Comparison of ENCODE assay signal across 1 cellular context in the genomic region with DNA sequence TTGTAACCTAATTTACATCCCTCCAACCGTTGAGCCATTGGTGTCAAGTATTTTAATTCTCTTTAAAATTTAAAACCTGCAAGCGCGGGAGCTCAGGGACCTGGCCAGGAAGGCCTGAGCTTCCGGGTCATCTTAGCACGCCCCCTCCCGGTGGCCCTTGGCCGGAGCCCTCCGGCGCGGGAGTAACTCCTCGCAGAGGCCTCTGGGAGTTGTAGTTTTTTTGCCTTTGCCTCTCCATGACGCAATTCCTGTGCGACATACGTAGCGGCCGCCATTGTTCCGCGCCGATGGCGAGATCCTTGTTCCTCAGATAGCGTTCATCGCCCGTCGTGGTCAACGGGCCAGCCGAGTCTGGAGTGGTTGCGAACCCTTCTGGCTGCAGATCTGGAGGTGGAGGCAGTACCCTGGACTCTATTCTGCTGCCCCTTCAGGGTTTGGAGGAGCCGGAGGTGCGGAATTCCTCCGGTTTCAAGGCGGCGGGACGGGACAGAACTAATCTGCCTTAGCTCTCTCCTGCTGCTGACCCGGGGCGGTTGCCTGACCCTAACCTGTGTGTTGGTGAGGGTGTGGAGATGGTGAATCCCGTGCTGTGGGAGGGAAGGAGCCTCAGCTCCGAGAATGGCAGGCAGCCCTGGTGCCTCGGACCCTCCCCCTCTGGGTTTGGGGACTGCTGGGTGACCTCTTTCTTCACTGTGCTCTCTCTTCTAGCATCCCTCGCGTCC.
TF ChIP-seq lines count a peak whose summit lies in the region.

TSS of gene ZNF268 (plus strand) at position 258 of the 722 bp plus-strand sequence. CDS start 503 bp downstream, outside the sequence.

TF ChIP-seq in HepG2, 621 proteins besides CTCF, POLR2A, EP300 and RAD21 (continued from another document and continues in another):
- TF ChIP-seq ZBTB38 (CRISPR knock-in tag; IDR thresholded peaks at IDR 0.05): peak; percentile 54; the same call in 1 of the 2 replicates
- no peak for TF ChIP-seq ZBTB7B (CRISPR knock-in tag; IDR thresholded peaks at IDR 0.05)
- TF ChIP-seq STAG1 (CRISPR knock-in tag; IDR thresholded peaks at IDR 0.05): peak; percentile 65
- TF ChIP-seq ZNF703 (CRISPR knock-in tag; IDR thresholded peaks at IDR 0.05; ENCODE audit: borderline replicate concordance): no peak
- TF ChIP-seq PTBP1 (IDR thresholded peaks at IDR 0.05; ENCODE audit: low read depth, low read length, poor library complexity, severe bottlenecking): no peak
- TF ChIP-seq ZFX (CRISPR knock-in tag; IDR thresholded peaks at IDR 0.05; ENCODE audit: low read depth): peak; percentile 80
- no peak for TF ChIP-seq ZFP37 (CRISPR knock-in tag; IDR thresholded peaks at IDR 0.05; ENCODE audit: borderline replicate concordance)
- peak; percentile 19; the same call in 1 of the 2 replicates for TF ChIP-seq ZNF607 (CRISPR knock-in tag; IDR thresholded peaks at IDR 0.05; ENCODE audit: borderline replicate concordance)
- no peak for TF ChIP-seq ZNF264 (CRISPR knock-in tag; IDR thresholded peaks at IDR 0.05)
- 0 out of 2 replicates have a peak, but pooled peaks have one; percentile 11 for TF ChIP-seq ZNF550 (CRISPR knock-in tag; IDR thresholded peaks at IDR 0.05; ENCODE audit: borderline replicate concordance)
- no peak for TF ChIP-seq SMARCE1 (IDR thresholded peaks at IDR 0.05; ENCODE audit: borderline replicate concordance)
- TF ChIP-seq, protein P1, sequence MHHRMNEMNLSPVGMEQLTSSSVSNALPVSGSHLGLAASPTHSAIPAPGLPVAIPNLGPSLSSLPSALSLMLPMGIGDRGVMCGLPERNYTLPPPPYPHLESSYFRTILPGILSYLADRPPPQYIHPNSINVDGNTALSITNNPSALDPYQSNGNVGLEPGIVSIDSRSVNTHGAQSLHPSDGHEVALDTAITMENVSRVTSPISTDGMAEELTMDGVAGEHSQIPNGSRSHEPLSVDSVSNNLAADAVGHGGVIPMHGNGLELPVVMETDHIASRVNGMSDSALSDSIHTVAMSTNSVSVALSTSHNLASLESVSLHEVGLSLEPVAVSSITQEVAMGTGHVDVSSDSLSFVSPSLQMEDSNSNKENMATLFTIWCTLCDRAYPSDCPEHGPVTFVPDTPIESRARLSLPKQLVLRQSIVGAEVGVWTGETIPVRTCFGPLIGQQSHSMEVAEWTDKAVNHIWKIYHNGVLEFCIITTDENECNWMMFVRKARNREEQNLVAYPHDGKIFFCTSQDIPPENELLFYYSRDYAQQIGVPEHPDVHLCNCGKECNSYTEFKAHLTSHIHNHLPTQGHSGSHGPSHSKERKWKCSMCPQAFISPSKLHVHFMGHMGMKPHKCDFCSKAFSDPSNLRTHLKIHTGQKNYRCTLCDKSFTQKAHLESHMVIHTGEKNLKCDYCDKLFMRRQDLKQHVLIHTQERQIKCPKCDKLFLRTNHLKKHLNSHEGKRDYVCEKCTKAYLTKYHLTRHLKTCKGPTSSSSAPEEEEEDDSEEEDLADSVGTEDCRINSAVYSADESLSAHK (CRISPR knock-in tag; IDR thresholded peaks at IDR 0.05; ENCODE audit: borderline replicate concordance): no peak
- TF ChIP-seq, protein P2, sequence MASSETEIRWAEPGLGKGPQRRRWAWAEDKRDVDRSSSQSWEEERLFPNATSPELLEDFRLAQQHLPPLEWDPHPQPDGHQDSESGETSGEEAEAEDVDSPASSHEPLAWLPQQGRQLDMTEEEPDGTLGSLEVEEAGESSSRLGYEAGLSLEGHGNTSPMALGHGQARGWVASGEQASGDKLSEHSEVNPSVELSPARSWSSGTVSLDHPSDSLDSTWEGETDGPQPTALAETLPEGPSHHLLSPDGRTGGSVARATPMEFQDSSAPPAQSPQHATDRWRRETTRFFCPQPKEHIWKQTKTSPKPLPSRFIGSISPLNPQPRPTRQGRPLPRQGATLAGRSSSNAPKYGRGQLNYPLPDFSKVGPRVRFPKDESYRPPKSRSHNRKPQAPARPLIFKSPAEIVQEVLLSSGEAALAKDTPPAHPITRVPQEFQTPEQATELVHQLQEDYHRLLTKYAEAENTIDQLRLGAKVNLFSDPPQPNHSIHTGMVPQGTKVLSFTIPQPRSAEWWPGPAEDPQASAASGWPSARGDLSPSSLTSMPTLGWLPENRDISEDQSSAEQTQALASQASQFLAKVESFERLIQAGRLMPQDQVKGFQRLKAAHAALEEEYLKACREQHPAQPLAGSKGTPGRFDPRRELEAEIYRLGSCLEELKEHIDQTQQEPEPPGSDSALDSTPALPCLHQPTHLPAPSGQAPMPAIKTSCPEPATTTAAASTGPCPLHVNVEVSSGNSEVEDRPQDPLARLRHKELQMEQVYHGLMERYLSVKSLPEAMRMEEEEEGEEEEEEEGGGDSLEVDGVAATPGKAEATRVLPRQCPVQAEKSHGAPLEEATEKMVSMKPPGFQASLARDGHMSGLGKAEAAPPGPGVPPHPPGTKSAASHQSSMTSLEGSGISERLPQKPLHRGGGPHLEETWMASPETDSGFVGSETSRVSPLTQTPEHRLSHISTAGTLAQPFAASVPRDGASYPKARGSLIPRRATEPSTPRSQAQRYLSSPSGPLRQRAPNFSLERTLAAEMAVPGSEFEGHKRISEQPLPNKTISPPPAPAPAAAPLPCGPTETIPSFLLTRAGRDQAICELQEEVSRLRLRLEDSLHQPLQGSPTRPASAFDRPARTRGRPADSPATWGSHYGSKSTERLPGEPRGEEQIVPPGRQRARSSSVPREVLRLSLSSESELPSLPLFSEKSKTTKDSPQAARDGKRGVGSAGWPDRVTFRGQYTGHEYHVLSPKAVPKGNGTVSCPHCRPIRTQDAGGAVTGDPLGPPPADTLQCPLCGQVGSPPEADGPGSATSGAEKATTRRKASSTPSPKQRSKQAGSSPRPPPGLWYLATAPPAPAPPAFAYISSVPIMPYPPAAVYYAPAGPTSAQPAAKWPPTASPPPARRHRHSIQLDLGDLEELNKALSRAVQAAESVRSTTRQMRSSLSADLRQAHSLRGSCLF (CRISPR knock-in tag; IDR thresholded peaks at IDR 0.05; ENCODE audit: borderline replicate concordance): no peak
- peak; percentile 97 for TF ChIP-seq NR2C2 (CRISPR knock-in tag; IDR thresholded peaks at IDR 0.05; ENCODE audit: borderline replicate concordance)
- TF ChIP-seq FOXC1 (CRISPR knock-in tag; IDR thresholded peaks at IDR 0.05; ENCODE audit: borderline replicate concordance): peak; percentile 65
- TF ChIP-seq MAFG (CRISPR knock-in tag; IDR thresholded peaks at IDR 0.05): no peak
- no peak for TF ChIP-seq ZNF343 (CRISPR knock-in tag; IDR thresholded peaks at IDR 0.05)
- peak; percentile 99 for TF ChIP-seq PHF20 (CRISPR knock-in tag; IDR thresholded peaks at IDR 0.05)
- peak; percentile 49 for TF ChIP-seq FOXA3 (CRISPR knock-in tag; IDR thresholded peaks at IDR 0.05)
- 0 out of 2 replicates have a peak, but pooled peaks have one; percentile 17 for TF ChIP-seq ZNF225 (CRISPR knock-in tag; IDR thresholded peaks at IDR 0.05)
- peak; percentile 95 for TF ChIP-seq ZNF335 (CRISPR knock-in tag; IDR thresholded peaks at IDR 0.05)
- TF ChIP-seq U2AF1 (optimal IDR thresholded peaks at IDR 0.05; ENCODE audit: low read depth, low read length): peak; percentile 81
- peak; percentile 64; the same call in 1 of the 2 replicates for TF ChIP-seq SMAD3 (CRISPR knock-in tag; IDR thresholded peaks at IDR 0.05)
- TF ChIP-seq ZNF577 (CRISPR knock-in tag; IDR thresholded peaks at IDR 0.05; ENCODE audit: borderline replicate concordance, low read depth): no peak
- no peak for TF ChIP-seq GPBP1L1 (CRISPR knock-in tag; IDR thresholded peaks at IDR 0.05)
- TF ChIP-seq ZNF619 (CRISPR knock-in tag; IDR thresholded peaks at IDR 0.05): no peak
- TF ChIP-seq CREB1 (IDR thresholded peaks at IDR 0.05): peak; percentile 98
- TF ChIP-seq CREB1 (CRISPR knock-in tag; IDR thresholded peaks at IDR 0.05): peak; percentile 100
- TF ChIP-seq, protein P3, sequence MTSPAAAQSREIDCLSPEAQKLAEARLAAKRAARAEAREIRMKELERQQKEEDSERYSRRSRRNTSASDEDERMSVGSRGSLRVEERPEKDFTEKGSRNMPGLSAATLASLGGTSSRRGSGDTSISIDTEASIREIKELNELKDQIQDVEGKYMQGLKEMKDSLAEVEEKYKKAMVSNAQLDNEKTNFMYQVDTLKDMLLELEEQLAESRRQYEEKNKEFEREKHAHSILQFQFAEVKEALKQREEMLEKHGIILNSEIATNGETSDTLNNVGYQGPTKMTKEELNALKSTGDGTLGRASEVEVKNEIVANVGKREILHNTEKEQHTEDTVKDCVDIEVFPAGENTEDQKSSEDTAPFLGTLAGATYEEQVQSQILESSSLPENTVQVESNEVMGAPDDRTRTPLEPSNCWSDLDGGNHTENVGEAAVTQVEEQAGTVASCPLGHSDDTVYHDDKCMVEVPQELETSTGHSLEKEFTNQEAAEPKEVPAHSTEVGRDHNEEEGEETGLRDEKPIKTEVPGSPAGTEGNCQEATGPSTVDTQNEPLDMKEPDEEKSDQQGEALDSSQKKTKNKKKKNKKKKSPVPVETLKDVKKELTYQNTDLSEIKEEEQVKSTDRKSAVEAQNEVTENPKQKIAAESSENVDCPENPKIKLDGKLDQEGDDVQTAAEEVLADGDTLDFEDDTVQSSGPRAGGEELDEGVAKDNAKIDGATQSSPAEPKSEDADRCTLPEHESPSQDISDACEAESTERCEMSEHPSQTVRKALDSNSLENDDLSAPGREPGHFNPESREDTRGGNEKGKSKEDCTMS (CRISPR knock-in tag; conservative IDR thresholded peaks at IDR 0.05): no peak
- TF ChIP-seq RORA (CRISPR knock-in tag; IDR thresholded peaks at IDR 0.05): no peak
- TF ChIP-seq, protein P4, sequence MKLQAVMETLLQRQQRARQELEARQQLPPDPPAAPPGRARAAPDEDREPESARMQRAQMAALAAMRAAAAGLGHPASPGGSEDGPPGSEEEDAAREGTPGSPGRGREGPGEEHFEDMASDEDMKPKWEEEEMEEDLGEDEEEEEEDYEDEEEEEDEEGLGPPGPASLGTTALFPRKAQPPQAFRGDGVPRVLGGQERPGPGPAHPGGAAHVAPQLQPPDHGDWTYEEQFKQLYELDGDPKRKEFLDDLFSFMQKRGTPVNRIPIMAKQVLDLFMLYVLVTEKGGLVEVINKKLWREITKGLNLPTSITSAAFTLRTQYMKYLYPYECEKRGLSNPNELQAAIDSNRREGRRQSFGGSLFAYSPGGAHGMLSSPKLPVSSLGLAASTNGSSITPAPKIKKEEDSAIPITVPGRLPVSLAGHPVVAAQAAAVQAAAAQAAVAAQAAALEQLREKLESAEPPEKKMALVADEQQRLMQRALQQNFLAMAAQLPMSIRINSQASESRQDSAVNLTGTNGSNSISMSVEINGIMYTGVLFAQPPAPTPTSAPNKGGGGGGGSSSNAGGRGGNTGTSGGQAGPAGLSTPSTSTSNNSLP (IDR thresholded peaks at IDR 0.05; ENCODE audit: low read depth, low read length): no peak
- no peak; the same call in 1 of the 2 replicates for TF ChIP-seq ZNF234 (CRISPR knock-in tag; conservative IDR thresholded peaks at IDR 0.05)
- TF ChIP-seq MEIS2 (CRISPR knock-in tag; IDR thresholded peaks at IDR 0.05): 0 out of 2 replicates have a peak, but pooled peaks have one; percentile 13
- TF ChIP-seq SP4 (CRISPR knock-in tag; IDR thresholded peaks at IDR 0.05): peak; percentile 88
- 0 out of 2 replicates have a peak, but pooled peaks have one; percentile 56 for TF ChIP-seq CHCHD3 (CRISPR knock-in tag; IDR thresholded peaks at IDR 0.05)
- TF ChIP-seq DMAP1 (CRISPR knock-in tag; IDR thresholded peaks at IDR 0.05): peak; percentile 74; the same call in 1 of the 2 replicates
- no peak for TF ChIP-seq ATF7-NPFF (CRISPR knock-in tag; IDR thresholded peaks at IDR 0.05; ENCODE audit: low read depth)
- TF ChIP-seq CHD2 (IDR thresholded peaks at IDR 0.05; ENCODE audit: low read depth, low read length): 0 out of 2 replicates have a peak, but pooled peaks have one; percentile 49
- TF ChIP-seq HDAC2 (CRISPR knock-in tag; IDR thresholded peaks at IDR 0.05): peak; percentile 79
- no peak for TF ChIP-seq SOX13 (IDR thresholded peaks at IDR 0.05)
- peak in 1 of 2 experiments; percentile 55; a peak in 1 of 4 replicates for TF ChIP-seq SOX13 (CRISPR knock-in tag; conservative IDR thresholded peaks at IDR 0.05 in 1 of 2, IDR thresholded peaks at IDR 0.05 in 1 of 2)
- TF ChIP-seq, protein P5, sequence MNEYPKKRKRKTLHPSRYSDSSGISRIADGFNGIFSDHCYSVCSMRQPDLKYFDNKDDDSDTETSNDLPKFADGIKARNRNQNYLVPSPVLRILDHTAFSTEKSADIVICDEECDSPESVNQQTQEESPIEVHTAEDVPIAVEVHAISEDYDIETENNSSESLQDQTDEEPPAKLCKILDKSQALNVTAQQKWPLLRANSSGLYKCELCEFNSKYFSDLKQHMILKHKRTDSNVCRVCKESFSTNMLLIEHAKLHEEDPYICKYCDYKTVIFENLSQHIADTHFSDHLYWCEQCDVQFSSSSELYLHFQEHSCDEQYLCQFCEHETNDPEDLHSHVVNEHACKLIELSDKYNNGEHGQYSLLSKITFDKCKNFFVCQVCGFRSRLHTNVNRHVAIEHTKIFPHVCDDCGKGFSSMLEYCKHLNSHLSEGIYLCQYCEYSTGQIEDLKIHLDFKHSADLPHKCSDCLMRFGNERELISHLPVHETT (CRISPR knock-in tag; conservative IDR thresholded peaks at IDR 0.05): peak; percentile 73; the same call in 1 of the 2 replicates
- TF ChIP-seq SATB2 (CRISPR knock-in tag; IDR thresholded peaks at IDR 0.05): no peak
- TF ChIP-seq ZNF329 (CRISPR knock-in tag; IDR thresholded peaks at IDR 0.05; ENCODE audit: low read depth): no peak
- TF ChIP-seq ZNF709 (CRISPR knock-in tag; IDR thresholded peaks at IDR 0.05): 0 out of 2 replicates have a peak, but pooled peaks have one; percentile 14
- TF ChIP-seq CREM (IDR thresholded peaks at IDR 0.05): peak; percentile 100
- peak; percentile 96 for TF ChIP-seq CREM (CRISPR knock-in tag; IDR thresholded peaks at IDR 0.05)
- no peak for TF ChIP-seq ZNF510 (CRISPR knock-in tag; IDR thresholded peaks at IDR 0.05; ENCODE audit: low read depth)
- no peak for TF ChIP-seq ZC3H4 (CRISPR knock-in tag; IDR thresholded peaks at IDR 0.05; ENCODE audit: borderline replicate concordance)
- peak; percentile 78; the same call in 1 of the 3 replicates for TF ChIP-seq MXI1 (IDR thresholded peaks at IDR 0.05; ENCODE audit: borderline replicate concordance, low read depth, low read length)
- no peak for TF ChIP-seq AKAP8 (CRISPR knock-in tag; IDR thresholded peaks at IDR 0.05)
- no peak; the same call in 1 of the 2 replicates for TF ChIP-seq RFXAP (CRISPR knock-in tag; IDR thresholded peaks at IDR 0.05; ENCODE audit: borderline replicate concordance)
- TF ChIP-seq SALL1 (CRISPR knock-in tag; IDR thresholded peaks at IDR 0.05): peak; percentile 64; the same call in 1 of the 2 replicates
